In the genomic region with DNA sequence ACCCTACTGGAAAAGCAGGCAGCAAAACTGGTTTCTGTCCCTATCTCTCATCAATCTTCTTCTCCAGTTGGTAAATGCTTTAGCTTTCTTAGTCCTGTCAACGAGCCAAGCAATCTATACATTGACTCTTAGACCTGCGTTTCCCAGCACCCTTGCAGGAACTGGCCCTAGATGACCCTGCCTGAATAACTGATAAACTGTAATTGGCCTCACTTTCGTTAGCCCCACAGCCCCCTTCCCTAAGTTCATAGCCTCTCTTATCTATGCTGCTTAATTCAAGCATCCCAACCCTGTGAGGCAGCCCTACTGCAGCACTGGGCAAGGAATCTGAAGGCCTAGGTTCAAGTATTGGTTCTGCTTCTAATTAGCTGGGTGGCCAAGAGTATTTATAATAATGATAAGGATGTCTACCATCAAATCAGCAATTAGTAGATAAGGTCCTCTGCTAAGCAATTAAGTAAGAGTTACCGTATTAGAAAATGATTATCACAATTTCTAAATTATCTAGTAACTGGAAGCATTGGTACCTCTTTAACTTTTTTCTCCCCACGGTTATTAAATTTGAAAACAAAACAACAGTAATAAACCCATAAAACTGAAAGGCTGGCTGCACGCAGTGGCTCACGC, we compare ENCODE assay signal across 21 cellular contexts.
"Had no signal": no experiment of that assay in that cellular context is flagged by ENCODE, and none has a peak within 500 bp of the region (broad histone marks: within the 10 kb centered on the region; RNA-seq: fewer than 3 reads in every experiment).

No MANE protein-coding gene starts in this region.

- DNase-seq: activated B cell treated with CpG ODN at 0.5 μM for 24 hours; activated CD4-positive, alpha-beta memory T cell treated with anti-CD3 and anti-CD28 coated beads for 36 hours; activated CD4-positive, alpha-beta T cell treated with anti-CD3 and anti-CD28 coated beads for 4 hours; activated CD8-positive, alpha-beta memory T cell treated with anti-CD3 and anti-CD28 coated beads, Interleukin-2, amount 10 ng/mL, durations not matched to agents 7 days and 5 days; activated naive CD4-positive, alpha-beta T cell; activated naive CD8-positive, alpha-beta T cell treated with anti-CD3 and anti-CD28 coated beads, Interleukin-2, amount 10 ng/mL, durations not matched to agents 7 days and 5 days; amygdala; dorsolateral prefrontal cortex; foreskin keratinocyte; glutamatergic neuron; hippocampal formation; right lobe of liver; stimulated activated CD4-positive, alpha-beta T cell treated with anti-CD3 and anti-CD28 coated beads, Interleukin-4, amount 100 ng/mL, for 1 hour; T-helper 2 cell had no signal

- H3K27me3 ChIP-seq: neural progenitor cell, ovary, right lobe of liver had no signal

- H3K36me3 Mint-ChIP-seq: activated CD4-positive, alpha-beta memory T cell treated with anti-CD3 and anti-CD28 coated beads for 36 hours; activated CD8-positive, alpha-beta memory T cell treated with anti-CD3 and anti-CD28 coated beads, Interleukin-2, amount 10 ng/mL, durations not matched to agents 7 days and 5 days; activated naive CD8-positive, alpha-beta T cell treated with anti-CD3 and anti-CD28 coated beads, Interleukin-2, amount 10 ng/mL, durations not matched to agents 7 days and 5 days; neural progenitor cell had no signal

- H3K4me3 Mint-ChIP-seq: activated B cell treated with CpG ODN at 0.5 μM for 24 hours; activated CD4-positive, alpha-beta memory T cell treated with anti-CD3 and anti-CD28 coated beads for 36 hours; activated CD8-positive, alpha-beta memory T cell treated with anti-CD3 and anti-CD28 coated beads, Interleukin-2, amount 10 ng/mL, durations not matched to agents 7 days and 5 days; activated naive CD8-positive, alpha-beta T cell treated with anti-CD3 and anti-CD28 coated beads, Interleukin-2, amount 10 ng/mL, durations not matched to agents 7 days and 5 days; activated T-helper 17 cell treated with anti-CD3 and anti-CD28 coated beads, Interleukin-2, amount 50 U/mL, for 72 hours; neural progenitor cell had no signal

- ATAC-seq: activated CD8-positive, alpha-beta memory T cell treated with anti-CD3 and anti-CD28 coated beads, Interleukin-2, amount 10 ng/mL, durations not matched to agents 7 days and 5 days; activated T-helper 17 cell treated with anti-CD3 and anti-CD28 coated beads, Interleukin-2, amount 50 U/mL, for 72 hours; foreskin keratinocyte had no signal

- H3K4me3 ChIP-seq: cardiac muscle cell, dorsolateral prefrontal cortex, lung, neural progenitor cell, ovary, right lobe of liver, smooth muscle cell, thoracic aorta had no signal

- H3K36me3 ChIP-seq: cardiac muscle cell, neural progenitor cell, ovary, right lobe of liver, thoracic aorta had no signal

- H3K4me1 ChIP-seq: foreskin keratinocyte, right lobe of liver had no signal

- H3K9me3 ChIP-seq: ovary, right lobe of liver, thoracic aorta had no signal

- H3K27ac ChIP-seq: dorsolateral prefrontal cortex, foreskin keratinocyte, neural progenitor cell, ovary, right lobe of liver, thoracic aorta had no signal

- H3K4me1 Mint-ChIP-seq: activated B cell treated with CpG ODN at 0.5 μM for 24 hours; activated T-helper 17 cell treated with anti-CD3 and anti-CD28 coated beads, Interleukin-2, amount 50 U/mL, for 72 hours had no signal

- H3K9me3 Mint-ChIP-seq: activated B cell treated with CpG ODN at 0.5 μM for 24 hours; activated CD4-positive, alpha-beta memory T cell treated with anti-CD3 and anti-CD28 coated beads for 36 hours; activated naive CD8-positive, alpha-beta T cell treated with anti-CD3 and anti-CD28 coated beads, Interleukin-2, amount 10 ng/mL, durations not matched to agents 7 days and 5 days; activated T-helper 17 cell treated with anti-CD3 and anti-CD28 coated beads, Interleukin-2, amount 50 U/mL, for 72 hours had no signal

- H3K27me3 Mint-ChIP-seq: activated CD4-positive, alpha-beta memory T cell treated with anti-CD3 and anti-CD28 coated beads for 36 hours had no signal

- H3K27ac Mint-ChIP-seq: activated B cell treated with CpG ODN at 0.5 μM for 24 hours; activated CD4-positive, alpha-beta memory T cell treated with anti-CD3 and anti-CD28 coated beads for 36 hours; activated CD8-positive, alpha-beta memory T cell treated with anti-CD3 and anti-CD28 coated beads, Interleukin-2, amount 10 ng/mL, durations not matched to agents 7 days and 5 days; activated naive CD8-positive, alpha-beta T cell treated with anti-CD3 and anti-CD28 coated beads, Interleukin-2, amount 10 ng/mL, durations not matched to agents 7 days and 5 days; activated T-helper 17 cell treated with anti-CD3 and anti-CD28 coated beads, Interleukin-2, amount 50 U/mL, for 72 hours; neural progenitor cell had no signal
